ENCODE assay signal across 8 cellular contexts in genomic region chr1:223133824-223134435, GRCh38. TPM values are rescaled to one million over a fixed set of nuclear protein-coding genes. Genes with fewer than 3 reads are reported as not detected.
DNase-seq lines count a peak whose midpoint lies in the region; FAIRE-seq and TF ChIP-seq lines count a peak whose summit lies in the region.

No MANE protein-coding gene starts in this region.

- peaks cover 65% of the 10 kb centered on the region for H3K27me3 Mint-ChIP-seq in H9 (ENCODE audit: low read depth)

- H3K36me3 ChIP-seq in MG63 (no peaks in the 10 kb centered on the region), SJSA1 (no peaks in the 10 kb centered on the region), neutrophil (no peaks in the 10 kb centered on the region)

- no peaks in the 10 kb centered on the region for H3K79me2 ChIP-seq in H9 (ENCODE audit: insufficient read depth, low read length)

- no peak overlapping the region for H3K4ac ChIP-seq in H9 (ENCODE audit: low read depth, low read length)

- no CpG with 5 or more reads among the region's 23 CpGs for WGBS in H9 (ENCODE audit: extremely low coverage, insufficient read length, low lambda C conversion rate)

- H4K5ac ChIP-seq in H9 (ENCODE audit: insufficient read length, low read depth, low read length) = no peak overlapping the region

- peak overlapping the region; percentile 93 for H2AFZ ChIP-seq in H9 (ENCODE audit: low read length)

- peak overlapping the region; percentile 71 to 78 for H3K4me3 Mint-ChIP-seq in H9

- H4K20me1 ChIP-seq in H9 (ENCODE audit: control insufficient read depth, insufficient read depth, insufficient read length) = no peaks in the 10 kb centered on the region

- H4K91ac ChIP-seq in H9 (ENCODE audit: insufficient read length, low read depth, low read length) = no peak overlapping the region

- H2AK5ac ChIP-seq in H9 (ENCODE audit: insufficient read length, low read length) = no peak overlapping the region

- H3K9me3 ChIP-seq in H9 (ENCODE audit: control insufficient read depth, low read depth, low read length) = no peaks in the 10 kb centered on the region
- H3K9me3 ChIP-seq in MG63 = no peaks in the 10 kb centered on the region
- H3K9me3 ChIP-seq in SJSA1 (replicated peaks) = no peaks in the 10 kb centered on the region
- H3K9me3 ChIP-seq in neutrophil = no peaks in the 10 kb centered on the region

- H3K27me3 ChIP-seq in H9 (ENCODE audit: insufficient read depth, low read length) = peaks cover 3% of the 10 kb centered on the region; the same call in 1 of the 2 replicates
- peaks cover 9% of the 10 kb centered on the region for H3K27me3 ChIP-seq in MG63
- no peaks in the 10 kb centered on the region for H3K27me3 ChIP-seq in SJSA1 (replicated peaks)
- H3K27me3 ChIP-seq in neutrophil = peaks cover 48% of the 10 kb centered on the region

- H3K23ac ChIP-seq in H9 (ENCODE audit: insufficient read length, low read depth, low read length) = no peak overlapping the region

- H2BK120ac ChIP-seq in H9 (ENCODE audit: low read depth, low read length, poor library complexity, severe bottlenecking) = no peak overlapping the region

- no peak overlapping the region for H3T11ph ChIP-seq in H9 (ENCODE audit: low read length)

- H3K23me2 ChIP-seq in H9 (ENCODE audit: insufficient read length, low read depth, low read length, poor library complexity, severe bottlenecking) = peaks cover 6% of the 10 kb centered on the region

- no peak overlapping the region for H2BK12ac ChIP-seq in H9 (ENCODE audit: insufficient read length, low read depth, low read length)

- H3K9ac ChIP-seq in H9 (ENCODE audit: extremely low read depth, insufficient read length, low read length) = peak overlapping the region; percentile 8

- FAIRE-seq in frontal cortex (lab: Jason Lieb, UNC) = no peak

- no peak overlapping the region for H2BK20ac ChIP-seq in H9 (ENCODE audit: low read depth, low read length, poor library complexity, severe bottlenecking)

- DNase-seq in DMS79 treated with DMSO at 0.1 percent for 48 hours (lab: John Stamatoyannopoulos, UW) = peak; percentile 92
- DNase-seq in H9 = peak; percentile 92
- peak; percentile 79 for DNase-seq in MG63
- peak; percentile 71 to 82 for DNase-seq in SJSA1 (ENCODE audit: low read depth in 1 of 2, low spot score in 2 of 2)
- DNase-seq in activated gamma-delta T cell treated with anti-CD3 and anti-CD28 coated beads, Interleukin-2, amount 50 U/mL, for 16 hours (ENCODE audit: low read depth) = peak; percentile 63
- DNase-seq in frontal cortex (ENCODE audit: low spot score in 2 of 2) = peak; percentile 66 to 85
- DNase-seq in stromal cell of bone marrow (ENCODE audit: low read depth) = peak; percentile 53

- TF ChIP-seq CTCF in H9 (conservative IDR thresholded peaks at IDR 0.05) (peak; percentile 97; the same call in 2 of the 3 replicates), neutrophil (IDR thresholded peaks at IDR 0.05) (peak; percentile 93)

- H3K4me3 ChIP-seq in MG63 = peak overlapping the region; percentile 4; the same call in 1 of the 2 replicates
- H3K4me3 ChIP-seq in SJSA1 = no peak overlapping the region
- H3K4me3 ChIP-seq in neutrophil (ENCODE audit: low read depth in 1 of 2, low read length in 1 of 2) = peak overlapping the region; percentile 66 to 70

- peak overlapping the region; percentile 74 for H3K4me2 ChIP-seq in H9 (ENCODE audit: insufficient read depth, insufficient read length, low read length)

- H3K79me1 ChIP-seq in H9 (ENCODE audit: insufficient read depth, low read depth, low read length, poor library complexity, severe bottlenecking) = no peaks in the 10 kb centered on the region

- H2BK5ac ChIP-seq in H9 (ENCODE audit: insufficient read length, low read length) = no peak overlapping the region

- H3K27ac Mint-ChIP-seq in H9 = peak overlapping the region in 1 of 3 experiments; percentile 30; a peak in 2 of 7 replicates

- H3K4me1 ChIP-seq in H9 (ENCODE audit: insufficient read depth, low read length) = peaks cover 3% of the 10 kb centered on the region; the same call in 1 of the 2 replicates
- H3K4me1 ChIP-seq in SJSA1 (replicated peaks) = peaks cover 12% of the 10 kb centered on the region; the same call in 1 of the 2 replicates
- peaks cover 53 to 77% of the 10 kb centered on the region in 2 experiments for H3K4me1 ChIP-seq in neutrophil (ENCODE audit: control insufficient read depth in 1 of 2, insufficient read depth in 1 of 2, low read depth in 1 of 2, low read length in 1 of 2)

- no peak overlapping the region for H3K56ac ChIP-seq in H9 (ENCODE audit: insufficient read length, low read depth, low read length)

- H3K9me3 Mint-ChIP-seq in H9 = no peaks in the 10 kb centered on the region; a peak in 2 of 5 replicates

- no peaks in the 10 kb centered on the region for H3K36me3 Mint-ChIP-seq in H9 (ENCODE audit: insufficient read depth in 1 of 3, low read depth in 3 of 3)

- H3K4me1 Mint-ChIP-seq in H9 = peaks cover 41 to 49% of the 10 kb centered on the region in 2 experiments

- H3K14ac ChIP-seq in H9 (ENCODE audit: insufficient read depth, low read length) = no peak overlapping the region

- H2BK15ac ChIP-seq in H9 (ENCODE audit: low read depth, low read length) = no peak overlapping the region

- H4K8ac ChIP-seq in H9 (replicated peaks; ENCODE audit: insufficient read length, low read depth, low read length) = no peak overlapping the region

- H3K27ac ChIP-seq in H9 (ENCODE audit: insufficient read length, low read depth, low read length) (no peak overlapping the region), SJSA1 (no peak overlapping the region), neutrophil (peak overlapping the region; percentile 55)

- peak overlapping the region; percentile 45 for H3K18ac ChIP-seq in H9 (ENCODE audit: insufficient read length, low read depth, low read length)

RNA-seq across cellular contexts. Expression of gene TLR5, which starts 9.1 kb away (rescaled TPM):
- not detected in 2 replicates for total RNA-seq in H9 (2021)
- 0.30 and 0.33 TPM in 2 replicates for total RNA-seq in MG63 (2014; rRNA removed; shearing (Covaris generic); ENCODE audit: low replicate concordance)
- total RNA-seq in SJSA1 (2014; rRNA removed; shearing (Covaris generic)) = 1.7 and 2.4 TPM in 2 replicates
- 1.2 TPM for total RNA-seq in frontal cortex
